Comparison of ENCODE assay signal across 25 cellular contexts in the genomic region with DNA sequence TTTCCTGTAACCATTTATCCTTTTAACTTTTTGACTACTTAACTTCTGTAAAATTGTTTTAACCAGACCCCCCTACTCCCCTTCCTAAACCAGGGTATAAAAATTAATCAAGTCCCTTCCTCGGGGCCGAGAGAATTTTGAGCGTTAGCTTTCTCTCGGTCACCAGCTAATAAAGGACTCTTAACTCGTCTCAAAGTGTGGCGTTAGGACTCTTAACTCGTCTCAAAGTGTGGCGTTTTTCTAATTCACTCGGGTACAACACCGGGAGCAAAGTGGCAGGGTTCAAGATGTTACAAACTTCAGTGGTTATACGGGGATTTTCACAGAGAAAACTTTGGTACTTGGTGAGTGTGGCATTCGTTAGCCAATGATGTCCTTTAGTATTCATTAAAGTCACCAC.
"Had no signal": no experiment of that assay in that cellular context is flagged by ENCODE, and none has a peak within 500 bp of the region (broad histone marks: within the 10 kb centered on the region; RNA-seq: fewer than 3 reads in every experiment).

No MANE protein-coding gene starts in this region.

- ATAC-seq: naive thymus-derived CD8-positive, alpha-beta T cell; natural killer cell treated with Interleukin-12 subunit alpha and Interleukin-12 subunit beta and Interleukin-15 and Interleukin-18, amount 100 ng/mL, for 72 hours; pancreas; psoas muscle; right cardiac atrium; right lobe of liver; stimulated activated effector memory CD8-positive, alpha-beta T cell treated with anti-CD3 and anti-CD28 coated beads, Interleukin-12 subunit alpha, Interleukin-12 subunit beta, amount 100 ng/mL, for 72 hours; stimulated activated naive B cell treated with anti-CD40 and anti-IgM and Interleukin-4, amounts not matched to agents 10 μg/mL and 1 μg/mL and 100 μg/mL, for 72 hours had no signal

- H3K36me3 ChIP-seq: neutrophil, pancreas, right lobe of liver, sigmoid colon, suprapubic skin, tibial nerve, upper lobe of left lung, vagina had no signal

- DNase-seq: naive thymus-derived CD8-positive, alpha-beta T cell; nephron progenitor cell; nucleus accumbens; pancreas; psoas muscle; right cardiac atrium; right lobe of liver; sigmoid colon; small intestine; stimulated activated CD4-positive, alpha-beta T cell treated with anti-CD3 and anti-CD28 coated beads, Interleukin-15, amount 100 ng/mL, for 24 hours; stimulated activated CD4-positive, alpha-beta T cell treated with anti-CD3 and anti-CD28 coated beads, Interleukin-2, amount 100 ng/mL, for 24 hours; stimulated activated CD4-positive, alpha-beta T cell treated with anti-CD3 and anti-CD28 coated beads, Interleukin-2, amount 100 ng/mL, for 48 hours; stimulated activated CD4-positive, alpha-beta T cell treated with anti-CD3 and anti-CD28 coated beads, Interleukin-4, amount 100 ng/mL, for 24 hours; stimulated activated naive B cell treated with anti-CD40 and anti-IgM and Interleukin-4, amounts not matched to agents 10 μg/mL and 1 μg/mL and 100 μg/mL, for 72 hours; stimulated activated naive CD4-positive, alpha-beta T cell treated with Interleukin-2 at 50 U/mL for 16 hours; substantia nigra; trophoblast cell; upper lobe of left lung had no signal

- H3K27me3 ChIP-seq: pancreas, right lobe of liver, testis, vagina had no signal

- H3K27ac ChIP-seq: neutrophil, pancreas, psoas muscle, right lobe of liver, sigmoid colon, suprapubic skin, testis, tibial nerve, vagina had no signal

- H3K4me1 ChIP-seq: pancreas, psoas muscle, right lobe of liver, sigmoid colon, suprapubic skin, tibial nerve, vagina had no signal

- H3K9me3 ChIP-seq: neutrophil, pancreas, psoas muscle, right lobe of liver, testis, vagina had no signal

- H3K4me3 ChIP-seq: pancreas, psoas muscle, right lobe of liver, sigmoid colon, suprapubic skin, testis, tibial nerve, vagina had no signal
